ENCODE assay signal across 18 cellular contexts in genomic region chr11:60984149-60984548, GRCh38. TPM values are rescaled to one million over a fixed set of nuclear protein-coding genes. Genes with fewer than 3 reads are reported as not detected.
A peak's percentile ranks its signal among the peaks of the same experiment; 100 is the strongest.
DNase-seq lines count a peak whose midpoint lies in the region; ATAC-seq, FAIRE-seq and TF ChIP-seq lines count a peak whose summit lies in the region.
"Had no signal": no experiment of that assay in that cellular context is flagged by ENCODE, and none has a peak within 500 bp of the region (broad histone marks: within the 10 kb centered on the region; RNA-seq: fewer than 3 reads in every experiment).

No MANE protein-coding gene starts in this region.

- H3K9me3 Mint-ChIP-seq in activated CD8-positive, alpha-beta T cell treated with anti-CD3 and anti-CD28 coated beads for 36 hours = no peaks in the 10 kb centered on the region
- no peaks in the 10 kb centered on the region for H3K9me3 Mint-ChIP-seq in central memory CD8-positive, alpha-beta T cell
- H3K9me3 Mint-ChIP-seq in progenitor cell of endocrine pancreas (ENCODE audit: low read depth) = no peaks in the 10 kb centered on the region
- H3K9me3 Mint-ChIP-seq: GM23338, IgD-negative memory B cell, nephron progenitor cell had no signal

- in situ Hi-C loops in HepG2 (cut with HindIII; ENCODE audit: extremely low pct_ligation_motif_present, low pct_unique_long_range_greater_than_20kb) = no loop called here

- no peaks in the 10 kb centered on the region for H3K36me3 ChIP-seq in HepG2 (replicated peaks in 1 of 2; ENCODE audit: control insufficient read depth in 1 of 2, insufficient read depth in 2 of 2, low read length in 2 of 2)
- no peaks in the 10 kb centered on the region for H3K36me3 ChIP-seq in right lobe of liver
- peaks cover 35% of the 10 kb centered on the region for H3K36me3 ChIP-seq in thymus (ENCODE audit: control insufficient read depth, insufficient read depth)
- no peaks in the 10 kb centered on the region for H3K36me3 ChIP-seq in kidney (ENCODE audit: control insufficient read depth in 1 of 2, insufficient read depth in 2 of 2, low read length in 2 of 2)
- H3K36me3 ChIP-seq: esophagus muscularis mucosa, tibial nerve had no signal

- peak overlapping the region; percentile 98 for H3K27ac Mint-ChIP-seq in activated CD8-positive, alpha-beta T cell treated with anti-CD3 and anti-CD28 coated beads for 36 hours
- H3K27ac Mint-ChIP-seq in central memory CD8-positive, alpha-beta T cell (ENCODE audit: low read depth) = peak overlapping the region; percentile 92
- H3K27ac Mint-ChIP-seq in progenitor cell of endocrine pancreas = no peak overlapping the region
- H3K27ac Mint-ChIP-seq: GM23338, nephron progenitor cell had no signal

- CTCF ChIA-PET in HepG2 (lab: Yijun Ruan, JAX; ENCODE audit: low intra/inter-chr PET ratio, low total read pairs) = no interaction called here
- CTCF ChIA-PET in activated CD8-positive, alpha-beta T cell treated with anti-CD3 and anti-CD28 coated beads for 36 hours (lab: Charles Lee) = interaction anchor here (0.7 to 0.9 kb wide), 2 partner anchors 176 to 401 kb away, joined by 3 read pairs; no protein-coding TSS in a partner anchor

- H3K27ac ChIP-seq in HepG2 (ENCODE audit: extremely low read length, insufficient read depth, low read length) (no peak overlapping the region), right lobe of liver (no peak overlapping the region), thymus (ENCODE audit: low read depth) (peak overlapping the region; percentile 26), kidney (ENCODE audit: low read depth in 2 of 2, low read length in 2 of 2) (no peak overlapping the region)
- H3K27ac ChIP-seq: esophagus muscularis mucosa, tibial nerve had no signal

- no peaks in the 10 kb centered on the region for H3K79me2 ChIP-seq in HepG2 (ENCODE audit: insufficient read depth, low read length)

- H3K4me3 ChIP-seq in HepG2 (replicated peaks in 1 of 3; ENCODE audit: insufficient read depth in 1 of 3, low read depth in 2 of 3, low read length in 3 of 3) (no peak overlapping the region), right lobe of liver (no peak overlapping the region), thymus (ENCODE audit: low read length) (no peak overlapping the region), kidney (ENCODE audit: low read length in 2 of 2) (no peak overlapping the region)
- H3K4me3 ChIP-seq: esophagus muscularis mucosa, GM23338, tibial nerve had no signal

- TF ChIP-seq POLR2A in HepG2 (IDR thresholded peaks at IDR 0.05; ENCODE audit: insufficient read depth in 1 of 2, low read depth in 2 of 2, low read length in 2 of 2) = no peak
- no peak for TF ChIP-seq POLR2A in right lobe of liver (IDR thresholded peaks at IDR 0.05)

- no peak overlapping the region for H2AFZ ChIP-seq in HepG2 (ENCODE audit: low read length)
- H2AFZ ChIP-seq: GM23338 had no signal

- peaks cover 2 to 58% of the 10 kb centered on the region in 2 experiments; a peak in 3 of 5 replicates for H3K27me3 ChIP-seq in HepG2 (ENCODE audit: control insufficient read depth in 1 of 2, insufficient read depth in 2 of 2, low read length in 2 of 2)
- no peaks in the 10 kb centered on the region for H3K27me3 ChIP-seq in right lobe of liver
- H3K27me3 ChIP-seq in thymus (ENCODE audit: control insufficient read depth, insufficient read depth) = no peaks in the 10 kb centered on the region
- H3K27me3 ChIP-seq: tibial nerve had no signal

- no peak for ATAC-seq in HepG2
- no peak for ATAC-seq in right lobe of liver
- no peak for ATAC-seq in activated CD8-positive, alpha-beta T cell treated with anti-CD3 and anti-CD28 coated beads for 36 hours
- ATAC-seq in central memory CD8-positive, alpha-beta T cell (replicated peaks; ENCODE audit: extremely low read depth, poor library complexity, severe bottlenecking) = no peak

- no peak for TF ChIP-seq CTCF in HepG2 (CRISPR knock-in tag; IDR thresholded peaks at IDR 0.05)
- no peak for TF ChIP-seq CTCF in right lobe of liver (IDR thresholded peaks at IDR 0.05)
- TF ChIP-seq CTCF in activated CD8-positive, alpha-beta T cell treated with anti-CD3 and anti-CD28 coated beads for 36 hours (IDR thresholded peaks at IDR 0.05) = no peak
- TF ChIP-seq CTCF in progenitor cell of endocrine pancreas (IDR thresholded peaks at IDR 0.05; ENCODE audit: unreplicated experiment) = no peak
- TF ChIP-seq CTCF in kidney (IDR thresholded peaks at IDR 0.05; ENCODE audit: borderline replicate concordance, extremely low read depth, insufficient read depth) = no peak

- WGBS in HepG2 (ENCODE audit: low lambda C conversion rate) = 29% methylated on average over 6 of the region's 6 CpGs
- 55% methylated on average over 4 of the region's 6 CpGs for WGBS in right lobe of liver (ENCODE audit: insufficient coverage, low coverage, low lambda C conversion rate, missing lambda C conversion rate)
- 78% methylated on average over 6 of the region's 6 CpGs for WGBS in thymus

- BruUV-seq in HepG2 (replicated peaks; lab: Mats Ljungman, UMichigan) = no TSS peak

- H3K9me3 ChIP-seq in HepG2 (ENCODE audit: low read length) = no peaks in the 10 kb centered on the region
- H3K9me3 ChIP-seq in right lobe of liver = no peaks in the 10 kb centered on the region
- H3K9me3 ChIP-seq in thymus (ENCODE audit: control insufficient read depth) = no peaks in the 10 kb centered on the region
- no peaks in the 10 kb centered on the region for H3K9me3 ChIP-seq in kidney (ENCODE audit: control insufficient read depth in 1 of 2, low read length in 2 of 2)
- H3K9me3 ChIP-seq: esophagus muscularis mucosa, tibial nerve had no signal

- DNase-seq in HepG2 (ENCODE audit: low spot score) = no peak
- no peak for DNase-seq in right lobe of liver
- DNase-seq in activated CD8-positive, alpha-beta T cell treated with anti-CD3 and anti-CD28 coated beads for 36 hours = no peak
- DNase-seq in central memory CD8-positive, alpha-beta T cell (ENCODE audit: low spot score in 2 of 2) = no peak
- DNase-seq in progenitor cell of endocrine pancreas (ENCODE audit: low spot score, unreplicated experiment) = no peak
- DNase-seq in kidney = no peak
- DNase-seq: activated effector memory CD4-positive, alpha-beta T cell treated with Interleukin-2 at 50 U/mL for 16 hours; DND-41; NCI-H2107; nephron progenitor cell had no signal

- peaks cover 95% of the 10 kb centered on the region for H3K4me1 Mint-ChIP-seq in activated CD8-positive, alpha-beta T cell treated with anti-CD3 and anti-CD28 coated beads for 36 hours (ENCODE audit: low read depth)
- peaks cover 74% of the 10 kb centered on the region for H3K4me1 Mint-ChIP-seq in central memory CD8-positive, alpha-beta T cell
- H3K4me1 Mint-ChIP-seq in progenitor cell of endocrine pancreas (ENCODE audit: low read depth) = no peaks in the 10 kb centered on the region
- H3K4me1 Mint-ChIP-seq: GM23338 had no signal

- H3K9ac ChIP-seq in HepG2 (ENCODE audit: insufficient read depth, low read depth, low read length) = no peak overlapping the region
- no peak overlapping the region for H3K9ac ChIP-seq in kidney (ENCODE audit: low read length in 2 of 2)

- H3K36me3 Mint-ChIP-seq in activated CD8-positive, alpha-beta T cell treated with anti-CD3 and anti-CD28 coated beads for 36 hours (ENCODE audit: low read depth) = peaks cover 71% of the 10 kb centered on the region
- H3K36me3 Mint-ChIP-seq in central memory CD8-positive, alpha-beta T cell (ENCODE audit: insufficient read depth) = peaks cover 56% of the 10 kb centered on the region
- H3K36me3 Mint-ChIP-seq in progenitor cell of endocrine pancreas (ENCODE audit: insufficient read depth) = no peaks in the 10 kb centered on the region
- H3K36me3 Mint-ChIP-seq: IgD-negative memory B cell had no signal

- FAIRE-seq in HepG2 (lab: Jason Lieb, UNC) (no peak), kidney (lab: Jason Lieb, UNC) (no peak)
- FAIRE-seq: astrocyte, GM12892 had no signal

- peak overlapping the region; percentile 64 for H3K4me3 Mint-ChIP-seq in activated CD8-positive, alpha-beta T cell treated with anti-CD3 and anti-CD28 coated beads for 36 hours
- peak overlapping the region; percentile 63 for H3K4me3 Mint-ChIP-seq in central memory CD8-positive, alpha-beta T cell
- no peak overlapping the region for H3K4me3 Mint-ChIP-seq in progenitor cell of endocrine pancreas (ENCODE audit: low read depth)
- H3K4me3 Mint-ChIP-seq: GM23338, IgD-negative memory B cell, nephron progenitor cell had no signal

- no peak overlapping the region for H3K4me2 ChIP-seq in HepG2 (ENCODE audit: low read depth, low read length)
- H3K4me2 ChIP-seq: GM23338 had no signal

- intact Hi-C loops in HepG2 (cut with micrococcal nuclease; ENCODE audit: unreplicated experiment) (no loop called here), right lobe of liver (cut with DNase I) (loop anchor here in 1 of 2 donors (10.0 kb wide), 1 partner anchor 141 kb away; no protein-coding TSS in a partner anchor), kidney (cut with DNase I) (no loop called here)
- intact Hi-C loops in activated CD8-positive, alpha-beta T cell treated with anti-CD3 and anti-CD28 coated beads for 36 hours (cut with micrococcal nuclease) = no loop called here

- POLR2A ChIA-PET in HepG2 (lab: Yijun Ruan, JAX) = no interaction called here
- POLR2A ChIA-PET in activated CD8-positive, alpha-beta T cell treated with anti-CD3 and anti-CD28 coated beads for 36 hours (lab: Charles Lee) = interaction anchor here (0.7 to 5.1 kb wide), 4 partner anchors 10 to 106 kb away, joined by 3 to 23 read pairs (median 6); no protein-coding TSS in a partner anchor

- no peaks in the 10 kb centered on the region for H4K20me1 ChIP-seq in HepG2 (ENCODE audit: insufficient read depth, low read length)

- H3K27me3 Mint-ChIP-seq in activated CD8-positive, alpha-beta T cell treated with anti-CD3 and anti-CD28 coated beads for 36 hours = no peaks in the 10 kb centered on the region
- no peaks in the 10 kb centered on the region for H3K27me3 Mint-ChIP-seq in central memory CD8-positive, alpha-beta T cell
- peaks cover 15% of the 10 kb centered on the region for H3K27me3 Mint-ChIP-seq in progenitor cell of endocrine pancreas

- no peaks in the 10 kb centered on the region for H3K4me1 ChIP-seq in HepG2 (ENCODE audit: insufficient read depth, low read length)
- H3K4me1 ChIP-seq in right lobe of liver = no peaks in the 10 kb centered on the region
- peaks cover 24% of the 10 kb centered on the region for H3K4me1 ChIP-seq in thymus (ENCODE audit: control insufficient read depth, insufficient read depth, low read length)
- H3K4me1 ChIP-seq in kidney (ENCODE audit: control insufficient read depth in 1 of 2, insufficient read depth in 1 of 2, low read depth in 1 of 2, low read length in 2 of 2) = no peaks in the 10 kb centered on the region
- H3K4me1 ChIP-seq: esophagus muscularis mucosa, tibial nerve had no signal

- TF ChIP-seq EP300 in HepG2 (IDR thresholded peaks at IDR 0.05; ENCODE audit: low read depth in 2 of 2, low read length in 2 of 2) (no peak), HepG2 (CRISPR knock-in tag; IDR thresholded peaks at IDR 0.05; ENCODE audit: borderline replicate concordance) (no peak)

- no peak for TF ChIP-seq RAD21 in HepG2 (CRISPR knock-in tag; IDR thresholded peaks at IDR 0.05)

RNA-seq across cellular contexts. Expression of gene CD6, which starts 12.7 kb away (rescaled TPM):
- not detected in 2 replicates for total RNA-seq in HepG2 (2016; rRNA removed; fragmentation: Illumina TruSeq; extraction: Trizol)
- total RNA-seq in HepG2 (2016; cell fraction: cytosol; rRNA removed; fragmentation: Illumina TruSeq; extraction: Trizol; ENCODE audit: low read depth) = not detected in 2 replicates
- not detected in 2 replicates for total RNA-seq in HepG2 (2016; cell fraction: insoluble cytoplasmic fraction; rRNA removed; fragmentation: Illumina TruSeq; extraction: Trizol)
- not detected in 2 replicates for total RNA-seq in HepG2 (2016; cell fraction: membrane; rRNA removed; fragmentation: Illumina TruSeq; extraction: Trizol)
- total RNA-seq in HepG2 (2016; cell fraction: nucleus; rRNA removed; fragmentation: Illumina TruSeq; extraction: Trizol) = not detected in 2 replicates
- not detected in 2 replicates for polyA plus RNA-seq in HepG2 (2011; rRNA removed)
- polyA plus RNA-seq in HepG2 (2011; cell fraction: cytosol; rRNA removed) = not detected in 2 replicates
- polyA plus RNA-seq in HepG2 (2011; cell fraction: nucleus; rRNA removed) = not detected in 2 replicates
- polyA plus RNA-seq in HepG2 (2012) = not detected in 2 replicates
- not detected in 2 replicates for polyA plus RNA-seq in HepG2 (2016; cell fraction: cytosol; fragmentation: Illumina TruSeq; extraction: Trizol; ENCODE audit: low read depth)
- polyA plus RNA-seq in HepG2 (2016; cell fraction: insoluble cytoplasmic fraction; fragmentation: Illumina TruSeq; extraction: Trizol; ENCODE audit: low read depth) = not detected in 2 replicates
- not detected in 2 replicates for polyA plus RNA-seq in HepG2 (2016; cell fraction: membrane; fragmentation: Illumina TruSeq; extraction: Trizol; ENCODE audit: low read depth)
- not detected in 2 replicates for polyA plus RNA-seq in HepG2 (2016; cell fraction: nucleus; fragmentation: Illumina TruSeq; extraction: Trizol; ENCODE audit: insufficient read depth, low read depth)
- not detected in 2 replicates for polyA minus RNA-seq in HepG2 (2011; rRNA and poly(A)+ RNA removed; ENCODE audit: low replicate concordance)
- polyA minus RNA-seq in HepG2 (2011; cell fraction: cytosol; rRNA and poly(A)+ RNA removed) = not detected in 2 replicates
- polyA minus RNA-seq in HepG2 (2011; cell fraction: nucleus; rRNA and poly(A)+ RNA removed) = not detected in 2 replicates
- 1 to 10 TPM in 1 of 6 experiments, under 1 TPM in 5; 0.29 to 2.4 (median 0.52) TPM for total RNA-seq in right lobe of liver
- 100 to 1,000 TPM; 196 to 201 TPM for total RNA-seq in activated CD8-positive, alpha-beta T cell treated with anti-CD3 and anti-CD28 coated beads for 36 hours
- polyA plus RNA-seq in thymus = 74.1 TPM
- total RNA-seq in progenitor cell of endocrine pancreas = 0.55 and 0.62 TPM in 2 replicates
- total RNA-seq in kidney = 6.7 TPM
- 0.24 TPM for polyA plus RNA-seq in kidney (ENCODE audit: insufficient read depth, low read depth, low replicate concordance)
- total RNA-seq: MCF 10A had no signal
- polyA plus RNA-seq: GM23338 had no signal

RNA-seq across cellular contexts. Expression of gene SLC15A3, which starts 32.2 kb away (rescaled TPM):
- total RNA-seq in HepG2 (2016; rRNA removed; fragmentation: Illumina TruSeq; extraction: Trizol) (0.58 and 0.77 TPM in 2 replicates), right lobe of liver (10 to 100 TPM in 3 of 6 experiments, 1 to 10 TPM in 3; 7.2 to 22.2 (median 9.2) TPM), progenitor cell of endocrine pancreas (4.8 and 6.2 TPM in 2 replicates), kidney (27.0 TPM)
- 0.09 TPM in 1 of 2 replicates, not detected in the other for total RNA-seq in HepG2 (2016; cell fraction: cytosol; rRNA removed; fragmentation: Illumina TruSeq; extraction: Trizol; ENCODE audit: low read depth)
- total RNA-seq in HepG2 (2016; cell fraction: insoluble cytoplasmic fraction; rRNA removed; fragmentation: Illumina TruSeq; extraction: Trizol) = 0.49 and 1.1 TPM in 2 replicates
- 0.49 and 1.1 TPM in 2 replicates for total RNA-seq in HepG2 (2016; cell fraction: membrane; rRNA removed; fragmentation: Illumina TruSeq; extraction: Trizol)
- 1.8 and 2.8 TPM in 2 replicates for total RNA-seq in HepG2 (2016; cell fraction: nucleus; rRNA removed; fragmentation: Illumina TruSeq; extraction: Trizol)
- polyA plus RNA-seq in HepG2 (2011; rRNA removed) (0.45 and 1.1 TPM in 2 replicates), thymus (37.5 TPM), kidney (ENCODE audit: insufficient read depth, low read depth, low replicate concordance) (26.6 TPM)
- polyA plus RNA-seq in HepG2 (2011; cell fraction: cytosol; rRNA removed) = 0.23 and 0.60 TPM in 2 replicates
- polyA plus RNA-seq in HepG2 (2011; cell fraction: nucleus; rRNA removed) = 0.97 and 1.0 TPM in 2 replicates
- polyA plus RNA-seq in HepG2 (2012) = 0.27 TPM in 1 of 2 replicates, not detected in the other
- 0.18 and 0.51 TPM in 2 replicates for polyA plus RNA-seq in HepG2 (2016; cell fraction: cytosol; fragmentation: Illumina TruSeq; extraction: Trizol; ENCODE audit: low read depth)
- polyA plus RNA-seq in HepG2 (2016; cell fraction: insoluble cytoplasmic fraction; fragmentation: Illumina TruSeq; extraction: Trizol; ENCODE audit: low read depth) = 0.53 and 0.84 TPM in 2 replicates
- polyA plus RNA-seq in HepG2 (2016; cell fraction: membrane; fragmentation: Illumina TruSeq; extraction: Trizol; ENCODE audit: low read depth) = 0.44 and 0.58 TPM in 2 replicates
- polyA plus RNA-seq in HepG2 (2016; cell fraction: nucleus; fragmentation: Illumina TruSeq; extraction: Trizol; ENCODE audit: insufficient read depth, low read depth) = 1.3 TPM in 1 of 2 replicates, not detected in the other
- polyA minus RNA-seq in HepG2 (2011; rRNA and poly(A)+ RNA removed; ENCODE audit: low replicate concordance) = 1.4 and 4.0 TPM in 2 replicates
- polyA minus RNA-seq in HepG2 (2011; cell fraction: cytosol; rRNA and poly(A)+ RNA removed) = 0.97 and 1.5 TPM in 2 replicates
- polyA minus RNA-seq in HepG2 (2011; cell fraction: nucleus; rRNA and poly(A)+ RNA removed) = 1.5 and 1.6 TPM in 2 replicates
- 1 to 10 TPM; 3.9 to 4.7 TPM for total RNA-seq in activated CD8-positive, alpha-beta T cell treated with anti-CD3 and anti-CD28 coated beads for 36 hours
- total RNA-seq: MCF 10A had no signal

RNA-seq across cellular contexts. Expression of gene TMEM132A, which starts 59.9 kb away (rescaled TPM):
- 8.4 and 32.9 TPM in 2 replicates for total RNA-seq in HepG2 (2016; rRNA removed; fragmentation: Illumina TruSeq; extraction: Trizol)
- total RNA-seq in HepG2 (2016; cell fraction: cytosol; rRNA removed; fragmentation: Illumina TruSeq; extraction: Trizol; ENCODE audit: low read depth) = 5.1 and 6.9 TPM in 2 replicates
- total RNA-seq in HepG2 (2016; cell fraction: insoluble cytoplasmic fraction; rRNA removed; fragmentation: Illumina TruSeq; extraction: Trizol) = 6.9 and 31.8 TPM in 2 replicates
- total RNA-seq in HepG2 (2016; cell fraction: membrane; rRNA removed; fragmentation: Illumina TruSeq; extraction: Trizol) = 11.9 and 13.4 TPM in 2 replicates
- 34.0 and 34.7 TPM in 2 replicates for total RNA-seq in HepG2 (2016; cell fraction: nucleus; rRNA removed; fragmentation: Illumina TruSeq; extraction: Trizol)
- polyA plus RNA-seq in HepG2 (2011; rRNA removed) = 11.1 and 22.7 TPM in 2 replicates
- 16.2 and 18.8 TPM in 2 replicates for polyA plus RNA-seq in HepG2 (2011; cell fraction: cytosol; rRNA removed)
- 103 and 122 TPM in 2 replicates for polyA plus RNA-seq in HepG2 (2011; cell fraction: nucleus; rRNA removed)
- polyA plus RNA-seq in HepG2 (2012) = 19.3 and 25.4 TPM in 2 replicates
- 3.3 and 4.8 TPM in 2 replicates for polyA plus RNA-seq in HepG2 (2016; cell fraction: cytosol; fragmentation: Illumina TruSeq; extraction: Trizol; ENCODE audit: low read depth)
- polyA plus RNA-seq in HepG2 (2016; cell fraction: insoluble cytoplasmic fraction; fragmentation: Illumina TruSeq; extraction: Trizol; ENCODE audit: low read depth) = 7.6 and 10.7 TPM in 2 replicates
- polyA plus RNA-seq in HepG2 (2016; cell fraction: membrane; fragmentation: Illumina TruSeq; extraction: Trizol; ENCODE audit: low read depth) = 8.3 and 10.4 TPM in 2 replicates
- polyA plus RNA-seq in HepG2 (2016; cell fraction: nucleus; fragmentation: Illumina TruSeq; extraction: Trizol; ENCODE audit: insufficient read depth, low read depth) = 64.1 and 72.1 TPM in 2 replicates
- polyA minus RNA-seq in HepG2 (2011; rRNA and poly(A)+ RNA removed; ENCODE audit: low replicate concordance) = 19.8 and 31.0 TPM in 2 replicates
- 15.7 and 16.8 TPM in 2 replicates for polyA minus RNA-seq in HepG2 (2011; cell fraction: cytosol; rRNA and poly(A)+ RNA removed)
- polyA minus RNA-seq in HepG2 (2011; cell fraction: nucleus; rRNA and poly(A)+ RNA removed) = 19.7 and 26.0 TPM in 2 replicates
- 1 to 10 TPM in 4 of 6 experiments, under 1 TPM in 2; 0.76 to 4.2 (median 1.7) TPM for total RNA-seq in right lobe of liver
- 1 to 10 TPM; 1.1 to 1.3 TPM for total RNA-seq in activated CD8-positive, alpha-beta T cell treated with anti-CD3 and anti-CD28 coated beads for 36 hours
- 5.7 TPM for polyA plus RNA-seq in thymus
- total RNA-seq in progenitor cell of endocrine pancreas = 261 and 292 TPM in 2 replicates
- 19.1 TPM for total RNA-seq in kidney
- polyA plus RNA-seq in kidney (ENCODE audit: insufficient read depth, low read depth, low replicate concordance) = 17.2 TPM

Comparison
In these comparisons a context has a peak if more than half of its experiments do, and no peak if none do; other contexts are left out.
1. RNA of gene CD6, which starts 12.7 kb away (total RNA-seq): 196 to 201 TPM in activated CD8-positive, alpha-beta T cell treated with anti-CD3 and anti-CD28 coated beads for 36 hours; 6.7 TPM in kidney (single experiment), 0.29 to 2.4 TPM in right lobe of liver, 0.55 to 0.62 TPM in progenitor cell of endocrine pancreas and not detected in HepG2; every median in the first group is over 10 times any median in the second.